ENCODE assay signal across 8 cellular contexts in the genomic region with DNA sequence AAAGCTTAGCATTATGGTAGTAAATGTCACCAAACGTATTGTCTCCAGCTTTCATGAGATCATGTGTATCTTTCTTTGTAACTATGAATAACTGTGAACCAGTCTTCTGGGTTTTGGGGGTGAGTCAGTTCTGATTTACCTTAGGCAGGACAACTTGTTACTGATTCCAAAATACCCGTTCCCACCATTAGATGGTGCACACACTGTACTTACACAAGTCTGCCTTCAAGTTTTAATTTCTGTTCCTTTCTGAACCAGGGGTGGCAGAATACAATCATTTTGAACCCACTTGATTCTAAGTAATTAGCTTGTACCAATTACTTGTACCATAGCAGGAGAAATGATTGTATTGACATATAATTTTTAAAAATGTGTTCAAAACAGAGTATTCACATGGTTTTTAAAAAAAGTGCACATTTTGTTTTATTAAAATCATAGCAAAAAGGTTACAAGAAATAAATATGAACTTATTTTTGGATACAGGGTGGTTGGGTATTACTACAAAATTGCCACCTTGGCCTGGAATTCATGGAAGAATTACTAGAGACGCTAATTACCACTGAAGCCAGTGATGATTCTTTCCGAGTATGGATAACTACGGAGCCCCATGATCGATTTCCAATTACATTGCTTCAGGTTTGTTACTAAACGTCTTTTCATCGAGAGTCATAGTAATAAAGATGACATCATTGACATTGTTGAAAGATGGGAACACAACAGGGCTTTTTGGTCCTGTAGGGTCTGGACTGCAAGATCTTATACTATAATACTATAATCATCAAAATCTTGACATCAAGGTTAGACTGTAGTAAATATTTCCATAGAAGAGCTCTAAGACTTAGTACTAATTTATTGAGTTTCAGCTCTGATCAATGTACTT.
DNase-seq lines count a peak whose midpoint lies in the region; ATAC-seq, FAIRE-seq and TF ChIP-seq lines count a peak whose summit lies in the region.

No MANE protein-coding gene starts in this region.

- H3K27me3 ChIP-seq in OCI-LY1 (ENCODE audit: insufficient read depth, low read length) (no peaks in the 10 kb centered on the region), bronchial epithelial cell (ENCODE audit: control insufficient read depth, insufficient read depth, low read length) (peaks cover 6% of the 10 kb centered on the region), transverse colon (peaks cover 28% of the 10 kb centered on the region)

- 59 to 60% methylated on average over 8 of the region's 8 CpGs for WGBS in transverse colon (ENCODE audit: low coverage in 1 of 2), 2 donors

- H3K27ac ChIP-seq in OCI-LY1 (ENCODE audit: low read depth, low read length, poor library complexity, severe bottlenecking) (no peak overlapping the region), transverse colon (no peak overlapping the region)

- H2AFZ ChIP-seq in OCI-LY1 (ENCODE audit: low read length): no peak overlapping the region

- no peak for TF ChIP-seq POLR2A in transverse colon (IDR thresholded peaks at IDR 0.05)

- no peaks in the 10 kb centered on the region for H3K4me1 Mint-ChIP-seq in activated T-cell treated with anti-CD3 and anti-CD28 coated beads, Interleukin-2, amount 50 U/mL, for 4 hours (ENCODE audit: low read depth)

- intact Hi-C loops in transverse colon (cut with DNase I; ENCODE audit: low total_unique reads): loop anchor here (5.0 kb wide), 1 partner anchor 334 kb away; no protein-coding TSS in a partner anchor

- peaks cover 5% of the 10 kb centered on the region for H3K27me3 Mint-ChIP-seq in activated T-cell treated with anti-CD3 and anti-CD28 coated beads, Interleukin-2, amount 50 U/mL, for 4 hours (ENCODE audit: low read depth)

- TF ChIP-seq EP300 in transverse colon (IDR thresholded peaks at IDR 0.05; ENCODE audit: low read depth): no peak

- no peaks in the 10 kb centered on the region for H3K36me3 Mint-ChIP-seq in activated T-cell treated with anti-CD3 and anti-CD28 coated beads, Interleukin-2, amount 50 U/mL, for 4 hours (ENCODE audit: insufficient read depth)

- H3K9me2 ChIP-seq in OCI-LY1 (ENCODE audit: low read depth, low read length): no peaks in the 10 kb centered on the region

- no peaks in the 10 kb centered on the region for H3F3A ChIP-seq in OCI-LY1 (ENCODE audit: insufficient read depth, low read length)

- H3K4me2 ChIP-seq in OCI-LY1 (ENCODE audit: low read length): no peak overlapping the region

- H4K20me1 ChIP-seq in OCI-LY1 (ENCODE audit: insufficient read depth, low read length): no peaks in the 10 kb centered on the region

- H3K79me2 ChIP-seq in OCI-LY1 (ENCODE audit: insufficient read depth, low read length): no peaks in the 10 kb centered on the region

- DNase-seq in activated T-cell treated with anti-CD3 and anti-CD28 coated beads, Interleukin-2, amount 50 U/mL, for 4 hours: no peak
- DNase-seq in activated T-cell treated with anti-CD3 and anti-CD28 coated beads, Interleukin-2, amount 50 U/mL, for 48 hours: no peak
- peak; percentile 34 for DNase-seq in HuH-7.5 (ENCODE audit: low spot score)
- DNase-seq in bronchial epithelial cell (ENCODE audit: low read depth): peak; percentile 96
- peak; percentile 79 for DNase-seq in kidney tubule cell (ENCODE audit: low spot score)
- DNase-seq in transverse colon: no peak

- H3K9me3 ChIP-seq in OCI-LY1 (ENCODE audit: low read length) (no peaks in the 10 kb centered on the region), transverse colon (no peaks in the 10 kb centered on the region)

- no peak for FAIRE-seq in bronchial epithelial cell (lab: Jason Lieb, UNC)

- H3K4me1 ChIP-seq in OCI-LY1 (ENCODE audit: insufficient read depth, low read length, severe bottlenecking): no peaks in the 10 kb centered on the region
- peaks cover 0 to 6% (median 0%) of the 10 kb centered on the region in 4 donors for H3K4me1 ChIP-seq in transverse colon

- peak; percentile 90 to 91 for ATAC-seq in activated T-cell treated with anti-CD3 and anti-CD28 coated beads, Interleukin-2, amount 50 U/mL, for 4 hours
- no peak for ATAC-seq in HG03457 (IDR thresholded peaks at IDR 0.05; ENCODE audit: unreplicated experiment)

- H3K36me3 ChIP-seq in OCI-LY1 (ENCODE audit: insufficient read depth, low read length): no peaks in the 10 kb centered on the region
- no peaks in the 10 kb centered on the region for H3K36me3 ChIP-seq in bronchial epithelial cell (ENCODE audit: control insufficient read depth, insufficient read depth, low read length)
- no peaks in the 10 kb centered on the region for H3K36me3 ChIP-seq in transverse colon

- in situ Hi-C loops in transverse colon (cut with MboI; ENCODE audit: low pct_ligation_motif_present in 1 of 4, low pct_unique_long_range_greater_than_20kb in 1 of 4, low sequenced_read_pairs in 3 of 4): loop anchor here in 1 of 4 donors (25.0 kb wide), 1 partner anchor 339 kb away; a partner anchor contains a TSS

- H3K9me3 Mint-ChIP-seq in activated T-cell treated with anti-CD3 and anti-CD28 coated beads, Interleukin-2, amount 50 U/mL, for 4 hours: no peaks in the 10 kb centered on the region

- H3K4me3 ChIP-seq in OCI-LY1 (ENCODE audit: low read depth, low read length, poor library complexity, severe bottlenecking): no peak overlapping the region
- H3K4me3 ChIP-seq in bronchial epithelial cell (ENCODE audit: low read depth, low read length): no peak overlapping the region
- H3K4me3 ChIP-seq in transverse colon: no peak overlapping the region

- H3K9ac ChIP-seq in OCI-LY1 (ENCODE audit: low read length): no peak overlapping the region

- TF ChIP-seq CTCF in OCI-LY1 (IDR thresholded peaks at IDR 0.05; ENCODE audit: low read length) (peak; percentile 67), bronchial epithelial cell (IDR thresholded peaks at IDR 0.05; ENCODE audit: insufficient read depth, low read length, severe bottlenecking) (peak; percentile 61), transverse colon (IDR thresholded peaks at IDR 0.05) (peak; percentile 43 to 67 (median 51))

- H3K4me3 Mint-ChIP-seq in activated T-cell treated with anti-CD3 and anti-CD28 coated beads, Interleukin-2, amount 50 U/mL, for 4 hours: no peak overlapping the region

Comparison
In these comparisons a context has a peak if more than half of its experiments do, and no peak if none do; other contexts are left out.
1. DNase-seq: peak in HuH-7.5 (single experiment), bronchial epithelial cell (single experiment) and kidney tubule cell (single experiment); none in activated T-cell treated with anti-CD3 and anti-CD28 coated beads, Interleukin-2, amount 50 U/mL, for 4 hours (single experiment), activated T-cell treated with anti-CD3 and anti-CD28 coated beads, Interleukin-2, amount 50 U/mL, for 48 hours (0 of 2) and transverse colon (single experiment).
2. Peak in every context shown above with its lines, with median percentiles within 50 percentile points of each other: CTCF ChIP-seq.